Comparison of ENCODE assay signal across 8 cellular contexts in genomic region chr5:179697993-179698934, GRCh38. TPM values are rescaled to one million over a fixed set of nuclear protein-coding genes. Genes with fewer than 3 reads are reported as not detected.
A peak's percentile ranks its signal among the peaks of the same experiment; 100 is the strongest.
DNase-seq lines count a peak whose midpoint lies in the region; ATAC-seq, FAIRE-seq and TF ChIP-seq lines count a peak whose summit lies in the region.

No MANE protein-coding gene starts in this region.

- peak; percentile 95 for FAIRE-seq in HTR-8/SVneo (lab: Jason Lieb, UNC)

- intact Hi-C loops in Caco-2 (cut with micrococcal nuclease; ENCODE audit: unreplicated experiment): loop anchor here (1.0 to 2.0 kb wide), 4 partner anchors 20 to 139 kb away; partner anchors contain the start of genes HNRNPH1 and MAML1

- no peaks in the 10 kb centered on the region for H3K9me3 Mint-ChIP-seq in Caco-2 (ENCODE audit: unreplicated experiment)
- H3K9me3 Mint-ChIP-seq in activated CD8-positive, alpha-beta memory T cell treated with anti-CD3 and anti-CD28 coated beads, Interleukin-2, amount 10 ng/mL, durations not matched to agents 7 days and 5 days (ENCODE audit: low read depth): no peaks in the 10 kb centered on the region
- H3K9me3 Mint-ChIP-seq in endodermal cell: no peaks in the 10 kb centered on the region

- H3K27me3 Mint-ChIP-seq in Caco-2 (ENCODE audit: insufficient read depth, unreplicated experiment) (no peaks in the 10 kb centered on the region), endodermal cell (ENCODE audit: insufficient read depth) (peaks cover 1% of the 10 kb centered on the region)
- H3K27me3 Mint-ChIP-seq in activated CD8-positive, alpha-beta memory T cell treated with anti-CD3 and anti-CD28 coated beads, Interleukin-2, amount 10 ng/mL, durations not matched to agents 7 days and 5 days: no peaks in the 10 kb centered on the region

- peak overlapping the region; percentile 98 for H3K9ac ChIP-seq in endodermal cell (ENCODE audit: extremely low read depth, low read length, poor library complexity, severe bottlenecking)

- DNase-seq in Caco-2: peak; percentile 99 to 100
- peak; percentile 99 for DNase-seq in HTR-8/SVneo (ENCODE audit: insufficient read length, low spot score)
- DNase-seq in NOMO-1 treated with DMSO at 0.1 percent for 48 hours (lab: John Stamatoyannopoulos, UW; ENCODE audit: unreplicated experiment): peak; percentile 98
- peak; percentile 99 for DNase-seq in activated CD8-positive, alpha-beta memory T cell treated with anti-CD3 and anti-CD28 coated beads, Interleukin-2, amount 10 ng/mL, durations not matched to agents 7 days and 5 days
- DNase-seq in endodermal cell: peak; percentile 100
- peak; percentile 100 for DNase-seq in mesenteric fat pad (ENCODE audit: low spot score)
- DNase-seq in stimulated activated CD8-positive, alpha-beta memory T cell treated with anti-CD3 and anti-CD28 coated beads, Interleukin-15, amount 100 ng/mL, for 1 hour (ENCODE audit: low read depth): peak; percentile 97

- H3K4me3 Mint-ChIP-seq in Caco-2 (ENCODE audit: unreplicated experiment): peak overlapping the region; percentile 99
- H3K4me3 Mint-ChIP-seq in activated CD8-positive, alpha-beta memory T cell treated with anti-CD3 and anti-CD28 coated beads, Interleukin-2, amount 10 ng/mL, durations not matched to agents 7 days and 5 days: peak overlapping the region; percentile 93
- peak overlapping the region; percentile 97 for H3K4me3 Mint-ChIP-seq in endodermal cell

- H3K27me3 ChIP-seq in Caco-2 (replicated peaks; ENCODE audit: control insufficient read depth, insufficient read depth, low read length) (no peaks in the 10 kb centered on the region), endodermal cell (ENCODE audit: control insufficient read depth, insufficient read depth, low read length, poor library complexity, severe bottlenecking) (no peaks in the 10 kb centered on the region)

- BruUV-seq in Caco-2 (replicated peaks; lab: Mats Ljungman, UMichigan): TSS peak; percentile 91

- peak overlapping the region; percentile 97 for H3K27ac ChIP-seq in endodermal cell (ENCODE audit: low read depth, low read length)

- ATAC-seq in GM21381 (IDR thresholded peaks at IDR 0.05; ENCODE audit: unreplicated experiment): peak; percentile 88
- ATAC-seq in activated CD8-positive, alpha-beta memory T cell treated with anti-CD3 and anti-CD28 coated beads, Interleukin-2, amount 10 ng/mL, durations not matched to agents 7 days and 5 days: peak; percentile 91

- H3K27ac Mint-ChIP-seq in Caco-2 (ENCODE audit: unreplicated experiment): peak overlapping the region; percentile 93
- peak overlapping the region; percentile 99 for H3K27ac Mint-ChIP-seq in activated CD8-positive, alpha-beta memory T cell treated with anti-CD3 and anti-CD28 coated beads, Interleukin-2, amount 10 ng/mL, durations not matched to agents 7 days and 5 days
- H3K27ac Mint-ChIP-seq in endodermal cell: peak overlapping the region; percentile 100

- 3 to 5% methylated on average over 37 to 72 of the region's 72 CpGs for WGBS in endodermal cell (ENCODE audit: insufficient coverage in 1 of 2, insufficient read length in 1 of 2), 2 experiments

- H3K4me1 ChIP-seq in Caco-2 (peaks cover 8% of the 10 kb centered on the region), endodermal cell (ENCODE audit: control insufficient read depth, insufficient read depth, low read length) (no peaks in the 10 kb centered on the region)

- H3K4me1 Mint-ChIP-seq in Caco-2 (ENCODE audit: low read depth, unreplicated experiment): peaks cover 8% of the 10 kb centered on the region
- peaks cover 36% of the 10 kb centered on the region for H3K4me1 Mint-ChIP-seq in activated CD8-positive, alpha-beta memory T cell treated with anti-CD3 and anti-CD28 coated beads, Interleukin-2, amount 10 ng/mL, durations not matched to agents 7 days and 5 days
- H3K4me1 Mint-ChIP-seq in endodermal cell: peaks cover 4% of the 10 kb centered on the region

- H3K4me3 ChIP-seq in Caco-2 (ENCODE audit: low read depth, low read length) (peak overlapping the region; percentile 95), endodermal cell (ENCODE audit: low read length) (peak overlapping the region; percentile 99)

- H3K36me3 Mint-ChIP-seq in Caco-2 (ENCODE audit: insufficient read depth, unreplicated experiment) (peaks cover 50% of the 10 kb centered on the region), endodermal cell (ENCODE audit: low read depth) (peaks cover 26% of the 10 kb centered on the region)
- peaks cover 30% of the 10 kb centered on the region for H3K36me3 Mint-ChIP-seq in activated CD8-positive, alpha-beta memory T cell treated with anti-CD3 and anti-CD28 coated beads, Interleukin-2, amount 10 ng/mL, durations not matched to agents 7 days and 5 days

- no peaks in the 10 kb centered on the region for H3K9me3 ChIP-seq in Caco-2
- H3K9me3 ChIP-seq in endodermal cell (ENCODE audit: control insufficient read depth, low read length): no peaks in the 10 kb centered on the region

- H3K36me3 ChIP-seq in Caco-2 (ENCODE audit: control insufficient read depth, insufficient read depth, low read length) (peaks cover 1% of the 10 kb centered on the region), endodermal cell (ENCODE audit: control insufficient read depth, insufficient read depth, low read length) (peaks cover 29% of the 10 kb centered on the region)

- CTCF ChIA-PET in Caco-2 (lab: Charles Lee): no interaction called here
- CTCF ChIA-PET in activated CD8-positive, alpha-beta memory T cell treated with anti-CD3 and anti-CD28 coated beads, Interleukin-2, amount 10 ng/mL, durations not matched to agents 7 days and 5 days (lab: Charles Lee): interaction anchor here (0.6 to 1.1 kb wide), 4 partner anchors 19 to 392 kb away, joined by 3 read pairs; no protein-coding TSS in a partner anchor

- TF ChIP-seq CTCF in Caco-2 (IDR thresholded peaks at IDR 0.05; ENCODE audit: insufficient read depth in 1 of 2, low read depth in 1 of 2, low read length in 1 of 2, severe bottlenecking in 1 of 2, unreplicated experiment in 1 of 2): no peak
- no peak for TF ChIP-seq CTCF in endodermal cell (conservative IDR thresholded peaks at IDR 0.05)

- POLR2A ChIA-PET in Caco-2 (lab: Charles Lee): interaction anchor here (0.5 kb wide), 1 partner anchor 14 kb away, joined by 3 read pairs; no protein-coding TSS in a partner anchor

RNA-seq across cellular contexts. Expression of gene CANX, which starts 0.5 kb away (rescaled TPM):
- 853 and 871 TPM in 2 replicates for total RNA-seq in Caco-2 (2022)
- 100 to 1,000 TPM; 273 to 457 TPM for total RNA-seq in activated CD8-positive, alpha-beta memory T cell treated with anti-CD3 and anti-CD28 coated beads, Interleukin-2, amount 10 ng/mL, durations not matched to agents 7 days and 5 days
- total RNA-seq in endodermal cell: 100 to 1,000 TPM; 389 to 615 TPM
- polyA plus RNA-seq in endodermal cell (2013, experiment 1 of 2): 314 TPM
- polyA plus RNA-seq in endodermal cell (2013, experiment 2 of 2): 288 TPM
- 649 TPM for total RNA-seq in mesenteric fat pad

RNA-seq across cellular contexts. Expression of gene CBY3, which starts 17.4 kb away (rescaled TPM):
- total RNA-seq in Caco-2 (2022) (0.68 and 1.3 TPM in 2 replicates), endodermal cell (not detected), mesenteric fat pad (not detected)
- under 1 TPM in 1 of 2 experiments, not detected in 1; 0.59 TPM for total RNA-seq in activated CD8-positive, alpha-beta memory T cell treated with anti-CD3 and anti-CD28 coated beads, Interleukin-2, amount 10 ng/mL, durations not matched to agents 7 days and 5 days
- not detected for polyA plus RNA-seq in endodermal cell (2013, experiment 1 of 2)
- polyA plus RNA-seq in endodermal cell (2013, experiment 2 of 2): not detected

RNA-seq across cellular contexts. Expression of gene MAML1, which starts 34.4 kb away (rescaled TPM):
- total RNA-seq in Caco-2 (2022) (39.3 and 41.3 TPM in 2 replicates), endodermal cell (10 to 100 TPM; 38.9 to 41.4 TPM), mesenteric fat pad (20.4 TPM)
- total RNA-seq in activated CD8-positive, alpha-beta memory T cell treated with anti-CD3 and anti-CD28 coated beads, Interleukin-2, amount 10 ng/mL, durations not matched to agents 7 days and 5 days: 10 to 100 TPM; 34.7 to 34.9 TPM
- polyA plus RNA-seq in endodermal cell (2013, experiment 1 of 2): 43.0 TPM
- 45.7 TPM for polyA plus RNA-seq in endodermal cell (2013, experiment 2 of 2)

Comparison
In these comparisons a context has a peak if more than half of its experiments do, and no peak if none do; other contexts are left out.
1. Peak in every context shown above with its lines: DNase-seq, ATAC-seq, H3K4me3 ChIP-seq and H3K27ac ChIP-seq.